17 cellular contexts compared by ENCODE assay signal in the genomic region with DNA sequence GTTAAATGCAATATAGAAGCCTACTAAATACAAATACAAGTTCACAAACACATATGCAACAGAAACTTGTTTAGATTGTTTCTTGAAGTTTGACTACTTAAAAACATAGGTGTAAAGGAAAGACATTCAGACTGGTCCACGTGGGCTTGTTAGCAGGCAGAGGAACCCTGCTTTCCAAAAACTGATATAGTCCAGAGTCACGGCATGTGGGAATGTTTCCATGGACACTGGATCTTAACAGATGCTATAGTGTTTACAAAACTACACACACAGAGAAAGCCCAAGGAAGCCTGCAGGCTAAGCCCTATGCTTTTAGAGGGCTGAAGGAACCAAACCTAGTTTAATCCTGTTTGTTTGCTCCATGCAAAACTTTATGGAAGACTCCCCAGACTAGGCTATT. TPM values are rescaled to one million over a fixed set of nuclear protein-coding genes. Genes with fewer than 3 reads are reported as not detected.
DNase-seq lines count a peak whose midpoint lies in the region; ATAC-seq and TF ChIP-seq lines count a peak whose summit lies in the region.
"Had no signal": no experiment of that assay in that cellular context is flagged by ENCODE, and none has a peak within 500 bp of the region (broad histone marks: within the 10 kb centered on the region; RNA-seq: fewer than 3 reads in every experiment).

No MANE protein-coding gene starts in this region.

- H3K36me3 ChIP-seq in GM23248 (ENCODE audit: low read depth), result peaks cover 61% of the 10 kb centered on the region
- H3K36me3 ChIP-seq: BE2C had no signal

- no peaks in the 10 kb centered on the region for H3K9me2 ChIP-seq in GM23248 (ENCODE audit: insufficient read depth)

- ATAC-seq in esophagus mucosa (no peak), HG02610 (IDR thresholded peaks at IDR 0.05; ENCODE audit: unreplicated experiment) (no peak), HG02852 (IDR thresholded peaks at IDR 0.05; ENCODE audit: unreplicated experiment) (no peak)
- ATAC-seq: GM12878 had no signal

- H3K4me1 Mint-ChIP-seq in progenitor cell of endocrine pancreas (ENCODE audit: low read depth), result peaks cover 6% of the 10 kb centered on the region
- H3K4me1 Mint-ChIP-seq: CD4-positive, CD25-positive, alpha-beta regulatory T cell had no signal

- H3K9me3 ChIP-seq in GM23248 (ENCODE audit: low read depth), result no peaks in the 10 kb centered on the region
- H3K9me3 ChIP-seq: BE2C, Caco-2, HAP-1 had no signal

- no peaks in the 10 kb centered on the region for H3K27me3 Mint-ChIP-seq in progenitor cell of endocrine pancreas

- no peaks in the 10 kb centered on the region for H3K4me1 ChIP-seq in GM23248 (ENCODE audit: insufficient read depth)
- H3K4me1 ChIP-seq: BE2C, Caco-2, HAP-1 had no signal

- H4K20me1 ChIP-seq in GM23248 (ENCODE audit: insufficient read depth), result no peaks in the 10 kb centered on the region

- H2AFZ ChIP-seq in GM23248, result no peak overlapping the region

- no peaks in the 10 kb centered on the region for H3K79me2 ChIP-seq in GM23248 (ENCODE audit: insufficient read depth)

- H3K4me2 ChIP-seq in GM23248 (ENCODE audit: unreplicated experiment), result no peak overlapping the region

- H3K27ac ChIP-seq in GM23248, result peak overlapping the region; percentile 16; the same call in 1 of the 2 replicates

- in situ Hi-C loops in GM23248 (cut with MboI), result no loop called here

- TF ChIP-seq CTCF in fibroblast of villous mesenchyme (IDR thresholded peaks at IDR 0.05; ENCODE audit: insufficient read depth, low read depth, low read length) (no peak), progenitor cell of endocrine pancreas (IDR thresholded peaks at IDR 0.05; ENCODE audit: unreplicated experiment) (no peak)

- no peaks in the 10 kb centered on the region for H3K27me3 ChIP-seq in GM23248 (replicated peaks; ENCODE audit: insufficient read depth)

- H3F3A ChIP-seq in GM23248 (ENCODE audit: insufficient read depth), result peaks cover 95% of the 10 kb centered on the region

- peak overlapping the region; percentile 19 for H3K27ac Mint-ChIP-seq in progenitor cell of endocrine pancreas
- H3K27ac Mint-ChIP-seq: CD4-positive, CD25-positive, alpha-beta regulatory T cell had no signal

- DNase-seq in NCI-H82 (lab: John Stamatoyannopoulos, UW) (peak; percentile 37), NCI-H82 treated with DMSO at 0.1 percent for 48 hours (lab: John Stamatoyannopoulos, UW; ENCODE audit: unreplicated experiment) (no peak), GM23248 (no peak), fibroblast of villous mesenchyme (ENCODE audit: low read depth) (peak; percentile 30), progenitor cell of endocrine pancreas (ENCODE audit: low spot score, unreplicated experiment) (no peak)
- DNase-seq: BE2C; C1 segment of cervical spinal cord; Caco-2; CD4-positive, CD25-positive, alpha-beta regulatory T cell; EL; KG1 had no signal

- no peak overlapping the region for H3K9ac ChIP-seq in GM23248

- H3K36me3 Mint-ChIP-seq in progenitor cell of endocrine pancreas (ENCODE audit: insufficient read depth), result peaks cover 25% of the 10 kb centered on the region
- H3K36me3 Mint-ChIP-seq: CD4-positive, CD25-positive, alpha-beta regulatory T cell had no signal

- H3K4me3 Mint-ChIP-seq in progenitor cell of endocrine pancreas (ENCODE audit: low read depth), result no peak overlapping the region
- H3K4me3 Mint-ChIP-seq: CD4-positive, CD25-positive, alpha-beta regulatory T cell had no signal

- H3K4me3 ChIP-seq in GM23248, result no peak overlapping the region
- H3K4me3 ChIP-seq in fibroblast of villous mesenchyme (ENCODE audit: low read depth, low read length), result no peak overlapping the region
- H3K4me3 ChIP-seq: GM12878, HAP-1 had no signal

- WGBS in GM23248 (ENCODE audit: low coverage in 1 of 2, low lambda C conversion rate in 2 of 2, missing lambda C conversion rate in 2 of 2), 2 experiments, result 98 to 100% methylated on average over 2 of the region's 2 CpGs

- H3K9me3 Mint-ChIP-seq in progenitor cell of endocrine pancreas (ENCODE audit: low read depth), result no peaks in the 10 kb centered on the region
- H3K9me3 Mint-ChIP-seq: CD4-positive, CD25-positive, alpha-beta regulatory T cell had no signal

RNA-seq across cellular contexts. Expression of gene LRRC58, which starts 45.2 kb away (rescaled TPM):
- total RNA-seq in GM23248 (2014; rRNA removed; shearing (Covaris generic)), result 29.2 and 34.4 TPM in 2 replicates
- polyA plus RNA-seq in GM23248 (2016; fragmentation: Nextera tagmentation; extraction: Ambion mirVana), result 12.9 and 13.1 TPM in 2 replicates
- total RNA-seq in fibroblast of villous mesenchyme, result 29.4 and 29.6 TPM in 2 replicates
- total RNA-seq in progenitor cell of endocrine pancreas, result 14.0 and 15.5 TPM in 2 replicates
- 11.1 TPM for total RNA-seq in esophagus mucosa

RNA-seq across cellular contexts. Expression of gene FSTL1, which starts 56.4 kb away (rescaled TPM):
- 4,171 and 4,244 TPM in 2 replicates for total RNA-seq in GM23248 (2014; rRNA removed; shearing (Covaris generic))
- polyA plus RNA-seq in GM23248 (2016; fragmentation: Nextera tagmentation; extraction: Ambion mirVana), result 1,910 and 1,919 TPM in 2 replicates
- total RNA-seq in fibroblast of villous mesenchyme (997 and 1,795 TPM in 2 replicates), progenitor cell of endocrine pancreas (210 and 225 TPM in 2 replicates), esophagus mucosa (15.8 TPM)
- total RNA-seq: HT-29 had no signal
- polyA plus RNA-seq: CD4-positive, CD25-positive, alpha-beta regulatory T cell had no signal

Comparison
In these comparisons a context has a peak if more than half of its experiments do, and no peak if none do; other contexts are left out.
1. DNase-seq: peak in NCI-H82 (single experiment) and fibroblast of villous mesenchyme (single experiment); none in NCI-H82 treated with DMSO at 0.1 percent for 48 hours (single experiment), GM23248 (single experiment) and progenitor cell of endocrine pancreas (single experiment).
2. RNA of gene FSTL1, which starts 56.4 kb away (total RNA-seq): 4,171 to 4,244 TPM in GM23248, 997 to 1,795 TPM in fibroblast of villous mesenchyme and 210 to 225 TPM in progenitor cell of endocrine pancreas; 15.8 TPM in esophagus mucosa (single experiment); every median in the first group is over 10 times any median in the second.